1 cellular context compared by ENCODE assay signal in genomic region chr1:59043796-59044195, GRCh38.
TF ChIP-seq lines count a peak whose summit lies in the region.

No MANE protein-coding gene starts in this region.

TF ChIP-seq in HepG2, 621 proteins besides CTCF, POLR2A, EP300 and RAD21 (continued from another document and continues in another):
- TF ChIP-seq AFF4 (CRISPR knock-in tag; IDR thresholded peaks at IDR 0.05) = no peak
- no peak for TF ChIP-seq ATF5 (CRISPR knock-in tag; IDR thresholded peaks at IDR 0.05; ENCODE audit: low read depth)
- TF ChIP-seq ZNF790 (CRISPR knock-in tag; IDR thresholded peaks at IDR 0.05; ENCODE audit: borderline replicate concordance) = no peak
- peak; percentile 90 for TF ChIP-seq TEAD3 (CRISPR knock-in tag; optimal IDR thresholded peaks at IDR 0.05; ENCODE audit: borderline replicate concordance)
- no peak for TF ChIP-seq SUZ12 (IDR thresholded peaks at IDR 0.05; ENCODE audit: low read depth, low read length)
- TF ChIP-seq NFIC (IDR thresholded peaks at IDR 0.05; ENCODE audit: low read length) = no peak
- no peak for TF ChIP-seq FOSL1 (CRISPR knock-in tag; IDR thresholded peaks at IDR 0.05; ENCODE audit: borderline replicate concordance)
- no peak for TF ChIP-seq SRY (CRISPR knock-in tag; IDR thresholded peaks at IDR 0.05)
- TF ChIP-seq STAT6 (CRISPR knock-in tag; IDR thresholded peaks at IDR 0.05; ENCODE audit: borderline replicate concordance) = no peak
- TF ChIP-seq GFI1 (CRISPR knock-in tag; IDR thresholded peaks at IDR 0.05; ENCODE audit: borderline replicate concordance) = 0 out of 2 replicates have a peak, but pooled peaks have one; percentile 54
- no peak for TF ChIP-seq SYNCRIP (IDR thresholded peaks at IDR 0.05; ENCODE audit: insufficient read depth, low read depth, low read length)
- no peak for TF ChIP-seq ZNF570 (CRISPR knock-in tag; IDR thresholded peaks at IDR 0.05; ENCODE audit: borderline replicate concordance)
- no peak for TF ChIP-seq ZNF10 (CRISPR knock-in tag; IDR thresholded peaks at IDR 0.05; ENCODE audit: borderline replicate concordance, low read depth)
- TF ChIP-seq ZNF782 (CRISPR knock-in tag; IDR thresholded peaks at IDR 0.05; ENCODE audit: borderline replicate concordance) = peak; percentile 51; the same call in 1 of the 2 replicates
- TF ChIP-seq HOXA9 (CRISPR knock-in tag; IDR thresholded peaks at IDR 0.05; ENCODE audit: borderline replicate concordance) = no peak
- TF ChIP-seq MIER2 (CRISPR knock-in tag; IDR thresholded peaks at IDR 0.05) = peak; percentile 53
- no peak for TF ChIP-seq ZNF674 (CRISPR knock-in tag; IDR thresholded peaks at IDR 0.05; ENCODE audit: low read depth)
- no peak for TF ChIP-seq ZNF234 (CRISPR knock-in tag; conservative IDR thresholded peaks at IDR 0.05)
- peak; percentile 29; the same call in 1 of the 2 replicates for TF ChIP-seq ZNF687 (CRISPR knock-in tag; IDR thresholded peaks at IDR 0.05)
- TF ChIP-seq RNF2 (conservative IDR thresholded peaks at IDR 0.05; ENCODE audit: low read depth) = no peak
- no peak for TF ChIP-seq ZNF275 (CRISPR knock-in tag; IDR thresholded peaks at IDR 0.05; ENCODE audit: borderline replicate concordance)
- TF ChIP-seq YEATS2 (CRISPR knock-in tag; IDR thresholded peaks at IDR 0.05; ENCODE audit: borderline replicate concordance) = no peak
- no peak for TF ChIP-seq KDM4B (CRISPR knock-in tag; IDR thresholded peaks at IDR 0.05)
- TF ChIP-seq ZNF552 (CRISPR knock-in tag; IDR thresholded peaks at IDR 0.05; ENCODE audit: borderline replicate concordance) = no peak
- no peak for TF ChIP-seq DBP (CRISPR knock-in tag; IDR thresholded peaks at IDR 0.05; ENCODE audit: not compliant biosample characterization)
- TF ChIP-seq SATB2 (CRISPR knock-in tag; IDR thresholded peaks at IDR 0.05) = no peak
- TF ChIP-seq ZFP82 (CRISPR knock-in tag; IDR thresholded peaks at IDR 0.05; ENCODE audit: borderline replicate concordance) = no peak
- TF ChIP-seq NFE2L1 (CRISPR knock-in tag; IDR thresholded peaks at IDR 0.05; ENCODE audit: borderline replicate concordance) = no peak
- no peak for TF ChIP-seq ZNF749 (CRISPR knock-in tag; IDR thresholded peaks at IDR 0.05; ENCODE audit: borderline replicate concordance)
- TF ChIP-seq TFAP4 (IDR thresholded peaks at IDR 0.05; ENCODE audit: borderline replicate concordance, low read depth) = peak; percentile 44; the same call in 1 of the 2 replicates
- no peak for TF ChIP-seq SRSF4 (IDR thresholded peaks at IDR 0.05; ENCODE audit: low read depth, low read length, poor library complexity, severe bottlenecking)
- TF ChIP-seq ZNF567 (CRISPR knock-in tag; IDR thresholded peaks at IDR 0.05; ENCODE audit: borderline replicate concordance) = 0 out of 2 replicates have a peak, but pooled peaks have one; percentile 30
- TF ChIP-seq ZNF33A (CRISPR knock-in tag; IDR thresholded peaks at IDR 0.05; ENCODE audit: borderline replicate concordance) = no peak
- TF ChIP-seq SALL1 (CRISPR knock-in tag; IDR thresholded peaks at IDR 0.05) = peak; percentile 94
- TF ChIP-seq ATM (IDR thresholded peaks at IDR 0.05; ENCODE audit: borderline replicate concordance) = no peak
- TF ChIP-seq GRHL1 (CRISPR knock-in tag; conservative IDR thresholded peaks at IDR 0.05) = no peak
- TF ChIP-seq ZNF24 (IDR thresholded peaks at IDR 0.05) = no peak
- TF ChIP-seq YEATS4 (CRISPR knock-in tag; IDR thresholded peaks at IDR 0.05; ENCODE audit: borderline replicate concordance) = peak; percentile 33; the same call in 1 of the 2 replicates
- TF ChIP-seq FOXM1 (CRISPR knock-in tag; IDR thresholded peaks at IDR 0.05) = no peak
- TF ChIP-seq NFRKB (IDR thresholded peaks at IDR 0.05) = no peak
- TF ChIP-seq ZNF3 (CRISPR knock-in tag; IDR thresholded peaks at IDR 0.05) = no peak
- no peak for TF ChIP-seq ONECUT2 (CRISPR knock-in tag; IDR thresholded peaks at IDR 0.05)
- no peak for TF ChIP-seq HES4 (CRISPR knock-in tag; IDR thresholded peaks at IDR 0.05; ENCODE audit: borderline replicate concordance)
- peak; percentile 68 for TF ChIP-seq PRDM10 (CRISPR knock-in tag; IDR thresholded peaks at IDR 0.05; ENCODE audit: low read depth)
- no peak for TF ChIP-seq CCDC6 (CRISPR knock-in tag; IDR thresholded peaks at IDR 0.05)
